Comparison of ENCODE assay signal across 9 cellular contexts in genomic region chr19:3421656-3422055, GRCh38. TPM values are rescaled to one million over a fixed set of nuclear protein-coding genes. Genes with fewer than 3 reads are reported as not detected.
"Had no signal": no experiment of that assay in that cellular context is flagged by ENCODE, and none has a peak within 500 bp of the region (broad histone marks: within the 10 kb centered on the region; RNA-seq: fewer than 3 reads in every experiment).

No MANE protein-coding gene starts in this region.

RNA-seq across cellular contexts. Expression of gene SMIM24, which starts 58.7 kb away (rescaled TPM):
- total RNA-seq: activated CD4-positive, alpha-beta memory T cell treated with anti-CD3 and anti-CD28 coated beads for 36 hours; activated CD4-positive, alpha-beta T cell treated with anti-CD3 and anti-CD28 coated beads, Interleukin-2, amount 10 ng/mL, durations not matched to agents 24 days and 14 days; activated T-helper 1 cell treated with anti-CD3 and anti-CD28 coated beads, Interleukin-12 subunit alpha, Interleukin-12 subunit beta, Interleukin-2, Interleukin-4 antibody, amounts not matched to agents 30 ng/mL and 10 ng/mL and 1 ng/mL, durations not matched to agents 14 hours and 24 hours and 36 hours; aorta; cardiac septum; esophagus squamous epithelium; fibroblast of lung; fibroblast of villous mesenchyme; T-helper 1 cell treated with Interleukin-12 subunit alpha and Interleukin-12 subunit beta and Interleukin-4 antibody, amounts not matched to agents 30 ng/mL and 1 ng/mL, for 36 hours had no signal
- polyA plus RNA-seq: fibroblast of lung had no signal
